In the genomic region with DNA sequence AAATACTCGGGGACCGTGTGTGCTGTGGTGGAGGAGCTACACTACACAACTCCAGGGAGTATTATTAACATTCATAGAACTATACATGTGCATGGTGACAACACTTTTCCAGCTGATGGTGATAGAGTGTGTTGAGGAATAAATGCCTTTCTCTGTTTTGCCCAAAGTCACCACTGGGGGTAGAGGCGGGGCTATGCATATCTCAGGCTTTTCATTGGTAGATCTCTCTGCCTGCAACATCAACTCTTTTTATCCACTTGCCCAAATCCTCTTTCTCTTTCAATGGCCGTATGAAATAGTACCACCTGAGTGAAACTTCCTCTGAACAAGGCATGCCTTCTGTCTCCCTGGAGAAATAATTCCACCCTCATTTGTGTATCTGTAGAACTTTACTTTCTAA, we compare ENCODE assay signal across 15 cellular contexts.
DNase-seq lines count a peak whose midpoint lies in the region; ATAC-seq lines count a peak whose summit lies in the region.
"Had no signal": no experiment of that assay in that cellular context is flagged by ENCODE, and none has a peak within 500 bp of the region (broad histone marks: within the 10 kb centered on the region; RNA-seq: fewer than 3 reads in every experiment).

No MANE protein-coding gene starts in this region.

- H3K9me3 Mint-ChIP-seq in activated T-cell treated with anti-CD3 and anti-CD28 coated beads, Interleukin-2, amount 50 U/mL, for 24 hours: no peaks in the 10 kb centered on the region
- H3K9me3 Mint-ChIP-seq: activated naive CD4-positive, alpha-beta T cell treated with anti-CD3 and anti-CD28 coated beads, Interleukin-2, amount 50 U/mL, for 24 hours; CD8-positive, alpha-beta memory T cell; dendritic cell treated with granulocyte-macrophage colony-stimulating factor and Interleukin-4, amounts not matched to agents 40 ng/mL and 50 ng/mL, for 4 days had no signal

- no peaks in the 10 kb centered on the region for H3K36me3 ChIP-seq in Karpas-422 (ENCODE audit: insufficient read depth, low read length)
- H3K36me3 ChIP-seq: heart right ventricle had no signal

- DNase-seq in ELR (ENCODE audit: low read depth) (peak; percentile 2), Karpas-422 (peak; percentile 74), globus pallidus (ENCODE audit: low spot score) (peak; percentile 35), left ventricle myocardium superior (no peak)
- no peak for DNase-seq in activated T-cell treated with anti-CD3 and anti-CD28 coated beads, Interleukin-2, amount 50 U/mL, for 24 hours
- no peak for DNase-seq in activated CD8-positive, alpha-beta memory T cell treated with anti-CD3 and anti-CD28 coated beads for 24 hours
- DNase-seq: activated CD4-positive, alpha-beta T cell treated with anti-CD3 and anti-CD28 coated beads for 36 hours; CD8-positive, alpha-beta memory T cell; heart right ventricle; Right ventricle myocardium superior had no signal

- H3K79me2 ChIP-seq in Karpas-422 (ENCODE audit: low read length): no peaks in the 10 kb centered on the region

- ATAC-seq in GM21423 (IDR thresholded peaks at IDR 0.05; ENCODE audit: unreplicated experiment) (peak; percentile 68), left ventricle myocardium superior (no peak), HG02870 (IDR thresholded peaks at IDR 0.05; ENCODE audit: unreplicated experiment) (no peak)
- ATAC-seq: activated CD4-positive, alpha-beta T cell treated with anti-CD3 and anti-CD28 coated beads for 36 hours; heart right ventricle; sciatic nerve had no signal

- H2AFZ ChIP-seq in Karpas-422 (ENCODE audit: low read length): no peak overlapping the region

- no peaks in the 10 kb centered on the region for H3K9me3 ChIP-seq in Karpas-422 (ENCODE audit: low read length)
- H3K9me3 ChIP-seq: heart right ventricle had no signal

- no peaks in the 10 kb centered on the region for H3K27me3 ChIP-seq in Karpas-422 (ENCODE audit: low read length)
- H3K27me3 ChIP-seq: heart right ventricle had no signal

- no peaks in the 10 kb centered on the region for H3K9me2 ChIP-seq in Karpas-422 (replicated peaks; ENCODE audit: insufficient read depth, low read length)

- no peak overlapping the region for H3K27ac Mint-ChIP-seq in activated T-cell treated with anti-CD3 and anti-CD28 coated beads, Interleukin-2, amount 50 U/mL, for 24 hours
- H3K27ac Mint-ChIP-seq: activated CD4-positive, alpha-beta T cell treated with anti-CD3 and anti-CD28 coated beads for 36 hours; activated naive CD4-positive, alpha-beta T cell treated with anti-CD3 and anti-CD28 coated beads, Interleukin-2, amount 50 U/mL, for 24 hours; CD8-positive, alpha-beta memory T cell; dendritic cell treated with granulocyte-macrophage colony-stimulating factor and Interleukin-4, amounts not matched to agents 40 ng/mL and 50 ng/mL, for 4 days had no signal

- no peak overlapping the region for H3K4me3 Mint-ChIP-seq in activated T-cell treated with anti-CD3 and anti-CD28 coated beads, Interleukin-2, amount 50 U/mL, for 24 hours
- H3K4me3 Mint-ChIP-seq: activated CD4-positive, alpha-beta T cell treated with anti-CD3 and anti-CD28 coated beads for 36 hours; activated naive CD4-positive, alpha-beta T cell treated with anti-CD3 and anti-CD28 coated beads, Interleukin-2, amount 50 U/mL, for 24 hours; CD8-positive, alpha-beta memory T cell; dendritic cell treated with granulocyte-macrophage colony-stimulating factor and Interleukin-4, amounts not matched to agents 40 ng/mL and 50 ng/mL, for 4 days had no signal

- H3K4me1 Mint-ChIP-seq in activated T-cell treated with anti-CD3 and anti-CD28 coated beads, Interleukin-2, amount 50 U/mL, for 24 hours (ENCODE audit: low read depth): no peaks in the 10 kb centered on the region
- H3K4me1 Mint-ChIP-seq: activated CD4-positive, alpha-beta T cell treated with anti-CD3 and anti-CD28 coated beads for 36 hours; activated naive CD4-positive, alpha-beta T cell treated with anti-CD3 and anti-CD28 coated beads, Interleukin-2, amount 50 U/mL, for 24 hours; CD8-positive, alpha-beta memory T cell had no signal

- H3K27ac ChIP-seq in Karpas-422 (ENCODE audit: low read length): no peak overlapping the region
- H3K27ac ChIP-seq: heart right ventricle had no signal

- no peaks in the 10 kb centered on the region for H4K20me1 ChIP-seq in Karpas-422 (ENCODE audit: insufficient read depth, low read depth, low read length)

- no peak overlapping the region for H3K4me2 ChIP-seq in Karpas-422 (ENCODE audit: low read depth, low read length, poor library complexity, severe bottlenecking)

- intact Hi-C loops in left ventricle myocardium superior (cut with micrococcal nuclease): no loop called here

- H3K9ac ChIP-seq in Karpas-422 (ENCODE audit: low read length): no peak overlapping the region

- no peak overlapping the region for H3K4me3 ChIP-seq in Karpas-422 (ENCODE audit: low read length)
- H3K4me3 ChIP-seq: heart right ventricle had no signal

- no peaks in the 10 kb centered on the region for H3K36me3 Mint-ChIP-seq in activated T-cell treated with anti-CD3 and anti-CD28 coated beads, Interleukin-2, amount 50 U/mL, for 24 hours (ENCODE audit: low read depth)
- H3K36me3 Mint-ChIP-seq: activated naive CD4-positive, alpha-beta T cell treated with anti-CD3 and anti-CD28 coated beads, Interleukin-2, amount 50 U/mL, for 24 hours; CD8-positive, alpha-beta memory T cell had no signal

- peaks cover 5% of the 10 kb centered on the region for H3K27me3 Mint-ChIP-seq in activated T-cell treated with anti-CD3 and anti-CD28 coated beads, Interleukin-2, amount 50 U/mL, for 24 hours
- H3K27me3 Mint-ChIP-seq: dendritic cell treated with granulocyte-macrophage colony-stimulating factor and Interleukin-4, amounts not matched to agents 40 ng/mL and 50 ng/mL, for 4 days had no signal

- H3K4me1 ChIP-seq in Karpas-422 (ENCODE audit: low read length): no peaks in the 10 kb centered on the region

Comparison
In these comparisons a context has a peak if more than half of its experiments do, and no peak if none do; other contexts are left out.
1. DNase-seq: peak in ELR (single experiment), Karpas-422 (single experiment) and globus pallidus (single experiment); none in left ventricle myocardium superior (single experiment), activated T-cell treated with anti-CD3 and anti-CD28 coated beads, Interleukin-2, amount 50 U/mL, for 24 hours (single experiment) and activated CD8-positive, alpha-beta memory T cell treated with anti-CD3 and anti-CD28 coated beads for 24 hours (single experiment).